ENCODE assay signal across 1 cellular context in genomic region chr17:1638171-1638583, GRCh38.
A peak's percentile ranks its signal among the peaks of the same experiment; 100 is the strongest.
TF ChIP-seq lines count a peak whose summit lies in the region.

No MANE protein-coding gene starts in this region.

TF ChIP-seq in neural cell, 6 proteins besides CTCF, POLR2A, EP300 and RAD21:
- TF ChIP-seq REST (IDR thresholded peaks at IDR 0.05; ENCODE audit: borderline replicate concordance) (peak; percentile 32), SMC3 (conservative IDR thresholded peaks at IDR 0.05; ENCODE audit: poor library complexity) (no peak), POLR2AphosphoS5 (IDR thresholded peaks at IDR 0.05) (peak; percentile 10), MXI1 (conservative IDR thresholded peaks at IDR 0.05; ENCODE audit: poor library complexity, severe bottlenecking) (no peak)
